18 cellular contexts compared by ENCODE assay signal in the genomic region with DNA sequence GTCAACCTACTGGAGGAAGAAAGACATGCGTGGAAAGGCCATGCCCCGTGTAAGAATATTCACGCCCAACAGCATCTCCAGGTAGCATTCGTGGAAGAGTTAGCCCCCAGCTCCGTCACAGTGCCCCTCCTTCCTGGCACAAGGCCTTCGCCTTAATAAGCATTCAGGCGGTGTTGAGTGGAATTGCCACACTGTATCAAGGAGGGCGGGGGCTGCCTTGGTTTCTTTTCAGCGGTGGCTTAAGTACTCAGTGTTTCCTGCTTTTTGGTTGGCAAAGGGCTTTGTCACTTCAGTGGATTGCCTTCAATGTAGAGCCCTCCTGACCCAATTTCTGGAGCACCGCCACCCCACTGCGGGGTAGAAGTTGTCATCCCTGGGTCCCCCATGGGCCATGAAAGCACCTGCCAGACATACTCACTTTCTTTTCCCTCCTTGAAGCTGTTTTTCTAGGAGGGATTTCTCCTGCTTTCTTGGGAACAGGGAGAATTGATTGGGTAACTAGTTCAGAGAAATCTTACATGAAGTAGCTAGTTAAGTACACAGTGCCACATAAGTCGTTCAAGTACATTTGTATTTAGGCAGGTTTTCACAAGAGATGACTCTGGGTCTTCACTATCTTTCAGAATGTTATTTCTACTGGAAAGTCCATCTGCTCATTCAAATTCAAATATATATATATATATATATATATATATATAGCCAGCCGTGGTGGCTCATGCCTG.
DNase-seq lines count a peak whose midpoint lies in the region; ATAC-seq, FAIRE-seq and TF ChIP-seq lines count a peak whose summit lies in the region.
"Had no signal": no experiment of that assay in that cellular context is flagged by ENCODE, and none has a peak within 500 bp of the region (broad histone marks: within the 10 kb centered on the region; RNA-seq: fewer than 3 reads in every experiment).

No MANE protein-coding gene starts in this region.

- TF ChIP-seq CTCF in DND-41 (IDR thresholded peaks at IDR 0.05; ENCODE audit: borderline replicate concordance, extremely low read depth, low read length, poor library complexity, severe bottlenecking) (no peak), astrocyte (IDR thresholded peaks at IDR 0.05; ENCODE audit: insufficient read depth, low read depth, low read length) (no peak), nephron (IDR thresholded peaks at IDR 0.05; ENCODE audit: unreplicated experiment in 3 of 3) (no peak)

- peak overlapping the region; percentile 29 for H2AFZ ChIP-seq in DND-41 (ENCODE audit: low read depth, low read length)
- H2AFZ ChIP-seq in astrocyte (ENCODE audit: low read depth, low read length) = peak overlapping the region; percentile 34

- H3K27ac ChIP-seq in DND-41 (ENCODE audit: low read length) (peak overlapping the region; percentile 64), astrocyte (ENCODE audit: low read depth, low read length) (no peak overlapping the region)
- H3K27ac ChIP-seq: parathyroid adenoma, SK-N-MC had no signal

- no peaks in the 10 kb centered on the region for H3K27me3 Mint-ChIP-seq in T-helper 2 cell treated with Interferon-gamma antibody and Interleukin-4, amounts not matched to agents 5 μg/mL and 100 μg/mL, for 36 hours (ENCODE audit: low read depth)
- peaks cover 2% of the 10 kb centered on the region for H3K27me3 Mint-ChIP-seq in astrocyte (ENCODE audit: low read depth, unreplicated experiment)
- H3K27me3 Mint-ChIP-seq in nephron (ENCODE audit: low read depth) = peaks cover 4% of the 10 kb centered on the region

- H4K20me1 ChIP-seq in DND-41 (ENCODE audit: insufficient read depth, low read length) = no peaks in the 10 kb centered on the region
- H4K20me1 ChIP-seq in astrocyte (ENCODE audit: insufficient read depth, low read length) = no peaks in the 10 kb centered on the region

- H3K9me3 ChIP-seq in DND-41 (ENCODE audit: insufficient read depth, low read length, severe bottlenecking) = no peaks in the 10 kb centered on the region
- no peaks in the 10 kb centered on the region for H3K9me3 ChIP-seq in astrocyte (ENCODE audit: insufficient read depth, low read depth, low read length)

- H3K79me2 ChIP-seq in DND-41 (ENCODE audit: insufficient read depth, low read length) = no peaks in the 10 kb centered on the region
- no peaks in the 10 kb centered on the region for H3K79me2 ChIP-seq in astrocyte (ENCODE audit: insufficient read depth, low read length)
- H3K79me2 ChIP-seq: parathyroid adenoma had no signal

- peak overlapping the region; percentile 49 for H3K27ac Mint-ChIP-seq in T-helper 2 cell treated with Interferon-gamma antibody and Interleukin-4, amounts not matched to agents 5 μg/mL and 100 μg/mL, for 36 hours
- no peak overlapping the region for H3K27ac Mint-ChIP-seq in astrocyte (ENCODE audit: unreplicated experiment)
- no peak overlapping the region for H3K27ac Mint-ChIP-seq in nephron
- H3K27ac Mint-ChIP-seq: endodermal cell, HFFc6 had no signal

- H3K4me2 ChIP-seq in DND-41 (ENCODE audit: insufficient read depth, low read length) = no peak overlapping the region
- no peak overlapping the region for H3K4me2 ChIP-seq in astrocyte (ENCODE audit: low read length)

- H3K9me3 Mint-ChIP-seq in T-helper 2 cell treated with Interferon-gamma antibody and Interleukin-4, amounts not matched to agents 5 μg/mL and 100 μg/mL, for 36 hours = no peaks in the 10 kb centered on the region
- H3K9me3 Mint-ChIP-seq in astrocyte (ENCODE audit: unreplicated experiment) (no peaks in the 10 kb centered on the region), nephron (peaks cover 3% of the 10 kb centered on the region)
- H3K9me3 Mint-ChIP-seq: HFFc6 had no signal

- peak overlapping the region; percentile 61 for H3K4me3 Mint-ChIP-seq in T-helper 2 cell treated with Interferon-gamma antibody and Interleukin-4, amounts not matched to agents 5 μg/mL and 100 μg/mL, for 36 hours
- no peak overlapping the region for H3K4me3 Mint-ChIP-seq in astrocyte (ENCODE audit: unreplicated experiment)
- peak overlapping the region; percentile 47 to 56 (median 51) for H3K4me3 Mint-ChIP-seq in nephron

- no peak overlapping the region for H3K9ac ChIP-seq in DND-41 (ENCODE audit: low read depth, low read length)
- no peak overlapping the region for H3K9ac ChIP-seq in astrocyte (ENCODE audit: low read length)
- H3K9ac ChIP-seq: parathyroid adenoma had no signal

- H3K4me1 ChIP-seq in DND-41 (ENCODE audit: insufficient read depth, low read length) (peaks cover 28% of the 10 kb centered on the region), astrocyte (ENCODE audit: insufficient read depth, low read length) (peaks cover 3% of the 10 kb centered on the region)
- H3K4me1 ChIP-seq: parathyroid adenoma had no signal

- peaks cover 3% of the 10 kb centered on the region for H3K36me3 Mint-ChIP-seq in T-helper 2 cell treated with Interferon-gamma antibody and Interleukin-4, amounts not matched to agents 5 μg/mL and 100 μg/mL, for 36 hours (ENCODE audit: low read depth)
- H3K36me3 Mint-ChIP-seq in astrocyte (ENCODE audit: low read depth, unreplicated experiment) = no peaks in the 10 kb centered on the region
- no peaks in the 10 kb centered on the region for H3K36me3 Mint-ChIP-seq in nephron (ENCODE audit: low read depth)

- no peak for FAIRE-seq in astrocyte (lab: Jason Lieb, UNC)
- FAIRE-seq: keratinocyte had no signal

- no peak for DNase-seq in T-helper 2 cell treated with Interferon-gamma antibody and Interleukin-4, amounts not matched to agents 5 μg/mL and 100 μg/mL, for 36 hours (ENCODE audit: low spot score)
- DNase-seq in T-helper 2 cell (no peak), DND-41 (no peak), astrocyte (ENCODE audit: low read depth) (no peak), dedifferentiated amniotic fluid mesenchymal stem cell (ENCODE audit: extremely low spot score) (no peak)
- DNase-seq: amniotic stem cell, C1 segment of cervical spinal cord, cerebellar nuclear complex, endodermal cell, HFFc6, NCI-H2081 treated with DMSO at 0.1 percent for 48 hours had no signal

- ATAC-seq in DND-41 (ENCODE audit: insufficient read depth, low read depth) (no peak), GM18517 (IDR thresholded peaks at IDR 0.05; ENCODE audit: unreplicated experiment) (no peak), HG03571 (IDR thresholded peaks at IDR 0.05; ENCODE audit: unreplicated experiment) (no peak)
- ATAC-seq: Panc1 had no signal

- H3K36me3 ChIP-seq in DND-41 (ENCODE audit: insufficient read depth, low read length) (no peaks in the 10 kb centered on the region), astrocyte (ENCODE audit: insufficient read depth, low read length) (no peaks in the 10 kb centered on the region)

- H3K4me3 ChIP-seq in DND-41 (ENCODE audit: low read depth in 1 of 2, low read length in 2 of 2) (no peak overlapping the region), astrocyte (ENCODE audit: insufficient read depth, low read depth, low read length) (no peak overlapping the region)

- H3K4me1 Mint-ChIP-seq in T-helper 2 cell treated with Interferon-gamma antibody and Interleukin-4, amounts not matched to agents 5 μg/mL and 100 μg/mL, for 36 hours (ENCODE audit: low read depth) = peaks cover 15% of the 10 kb centered on the region
- no peaks in the 10 kb centered on the region for H3K4me1 Mint-ChIP-seq in astrocyte (ENCODE audit: low read depth, unreplicated experiment)
- H3K4me1 Mint-ChIP-seq in nephron = peaks cover 6% of the 10 kb centered on the region

- H3K27me3 ChIP-seq in DND-41 (ENCODE audit: insufficient read depth, low read length, poor library complexity) = no peaks in the 10 kb centered on the region
- H3K27me3 ChIP-seq in astrocyte (ENCODE audit: insufficient read depth, low read length) = no peaks in the 10 kb centered on the region
